Comparison of ENCODE assay signal across 1 cellular context in genomic region chr10:122879339-122880273, GRCh38.
TF ChIP-seq lines count a peak whose summit lies in the region.

A gene with protein sequence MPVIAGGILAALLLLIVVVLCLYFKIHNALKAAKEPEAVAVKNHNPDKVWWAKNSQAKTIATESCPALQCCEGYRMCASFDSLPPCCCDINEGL (minus strand): TSS chr10:122879581. CDS start chr10:122850515, 29,066 bp downstream.

TF ChIP-seq in HEK293, 187 proteins besides CTCF, POLR2A, EP300 and RAD21 (continued from another document and continues in another):
- TF ChIP-seq REST (tag by site-specific recombination; IDR thresholded peaks at IDR 0.05) = peak; percentile 87
- peak; percentile 59; the same call in 1 of the 2 replicates for TF ChIP-seq KLF17 (tag by site-specific recombination; IDR thresholded peaks at IDR 0.05)
- peak; percentile 25; the same call in 1 of the 2 replicates for TF ChIP-seq TRIM28 (IDR thresholded peaks at IDR 0.05; ENCODE audit: borderline replicate concordance, low read length)
- TF ChIP-seq ZXDB (tag by site-specific recombination; IDR thresholded peaks at IDR 0.05) = peak; percentile 76; the same call in 1 of the 2 replicates
- TF ChIP-seq ZNF777 (tag by site-specific recombination; IDR thresholded peaks at IDR 0.05; ENCODE audit: borderline replicate concordance) = peak; percentile 92
- TF ChIP-seq, protein P1, sequence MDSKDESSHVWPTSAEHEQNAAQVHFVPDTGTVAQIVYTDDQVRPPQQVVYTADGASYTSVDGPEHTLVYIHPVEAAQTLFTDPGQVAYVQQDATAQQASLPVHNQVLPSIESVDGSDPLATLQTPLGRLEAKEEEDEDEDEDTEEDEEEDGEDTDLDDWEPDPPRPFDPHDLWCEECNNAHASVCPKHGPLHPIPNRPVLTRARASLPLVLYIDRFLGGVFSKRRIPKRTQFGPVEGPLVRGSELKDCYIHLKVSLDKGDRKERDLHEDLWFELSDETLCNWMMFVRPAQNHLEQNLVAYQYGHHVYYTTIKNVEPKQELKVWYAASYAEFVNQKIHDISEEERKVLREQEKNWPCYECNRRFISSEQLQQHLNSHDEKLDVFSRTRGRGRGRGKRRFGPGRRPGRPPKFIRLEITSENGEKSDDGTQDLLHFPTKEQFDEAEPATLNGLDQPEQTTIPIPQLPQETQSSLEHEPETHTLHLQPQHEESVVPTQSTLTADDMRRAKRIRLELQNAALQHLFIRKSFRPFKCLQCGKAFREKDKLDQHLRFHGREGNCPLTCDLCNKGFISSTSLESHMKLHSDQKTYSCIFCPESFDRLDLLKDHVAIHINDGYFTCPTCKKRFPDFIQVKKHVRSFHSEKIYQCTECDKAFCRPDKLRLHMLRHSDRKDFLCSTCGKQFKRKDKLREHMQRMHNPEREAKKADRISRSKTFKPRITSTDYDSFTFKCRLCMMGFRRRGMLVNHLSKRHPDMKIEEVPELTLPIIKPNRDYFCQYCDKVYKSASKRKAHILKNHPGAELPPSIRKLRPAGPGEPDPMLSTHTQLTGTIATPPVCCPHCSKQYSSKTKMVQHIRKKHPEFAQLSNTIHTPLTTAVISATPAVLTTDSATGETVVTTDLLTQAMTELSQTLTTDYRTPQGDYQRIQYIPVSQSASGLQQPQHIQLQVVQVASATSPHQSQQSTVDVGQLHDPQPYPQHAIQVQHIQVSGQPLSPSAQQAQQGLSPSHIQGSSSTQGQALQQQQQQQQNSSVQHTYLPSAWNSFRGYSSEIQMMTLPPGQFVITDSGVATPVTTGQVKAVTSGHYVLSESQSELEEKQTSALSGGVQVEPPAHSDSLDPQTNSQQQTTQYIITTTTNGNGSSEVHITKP (tag by site-specific recombination; IDR thresholded peaks at IDR 0.05) = peak; percentile 98
- peak; percentile 89; the same call in 1 of the 2 replicates for TF ChIP-seq ZNF610 (tag by site-specific recombination; IDR thresholded peaks at IDR 0.05; ENCODE audit: borderline replicate concordance)
- peak; percentile 65 for TF ChIP-seq PATZ1 (tag by site-specific recombination; IDR thresholded peaks at IDR 0.05)
- TF ChIP-seq ZIC2 (tag by site-specific recombination; IDR thresholded peaks at IDR 0.05) = peak; percentile 75
- peak; percentile 82; the same call in 1 of the 2 replicates for TF ChIP-seq ZSCAN30 (tag by site-specific recombination; IDR thresholded peaks at IDR 0.05)
- TF ChIP-seq RBAK (tag by site-specific recombination; IDR thresholded peaks at IDR 0.05) = no peak
- TF ChIP-seq KLF8 (tag by site-specific recombination; IDR thresholded peaks at IDR 0.05) = peak; percentile 43; the same call in 1 of the 2 replicates
- peak; percentile 48 for TF ChIP-seq SP2 (tag by site-specific recombination; IDR thresholded peaks at IDR 0.05)
- peak; percentile 58; the same call in 1 of the 2 replicates for TF ChIP-seq ZBTB48 (tag by site-specific recombination; IDR thresholded peaks at IDR 0.05)
- 0 out of 2 replicates have a peak, but pooled peaks have one; percentile 67 for TF ChIP-seq ZSCAN23 (tag by site-specific recombination; IDR thresholded peaks at IDR 0.05)
- TF ChIP-seq ZNF350 (tag by site-specific recombination; IDR thresholded peaks at IDR 0.05) = no peak
- TF ChIP-seq ZFP69B (tag by site-specific recombination; IDR thresholded peaks at IDR 0.05) = 0 out of 2 replicates have a peak, but pooled peaks have one; percentile 15
- TF ChIP-seq GLI2 (tag by site-specific recombination; IDR thresholded peaks at IDR 0.05; ENCODE audit: borderline replicate concordance, low read depth) = no peak
- TF ChIP-seq, protein P2, sequence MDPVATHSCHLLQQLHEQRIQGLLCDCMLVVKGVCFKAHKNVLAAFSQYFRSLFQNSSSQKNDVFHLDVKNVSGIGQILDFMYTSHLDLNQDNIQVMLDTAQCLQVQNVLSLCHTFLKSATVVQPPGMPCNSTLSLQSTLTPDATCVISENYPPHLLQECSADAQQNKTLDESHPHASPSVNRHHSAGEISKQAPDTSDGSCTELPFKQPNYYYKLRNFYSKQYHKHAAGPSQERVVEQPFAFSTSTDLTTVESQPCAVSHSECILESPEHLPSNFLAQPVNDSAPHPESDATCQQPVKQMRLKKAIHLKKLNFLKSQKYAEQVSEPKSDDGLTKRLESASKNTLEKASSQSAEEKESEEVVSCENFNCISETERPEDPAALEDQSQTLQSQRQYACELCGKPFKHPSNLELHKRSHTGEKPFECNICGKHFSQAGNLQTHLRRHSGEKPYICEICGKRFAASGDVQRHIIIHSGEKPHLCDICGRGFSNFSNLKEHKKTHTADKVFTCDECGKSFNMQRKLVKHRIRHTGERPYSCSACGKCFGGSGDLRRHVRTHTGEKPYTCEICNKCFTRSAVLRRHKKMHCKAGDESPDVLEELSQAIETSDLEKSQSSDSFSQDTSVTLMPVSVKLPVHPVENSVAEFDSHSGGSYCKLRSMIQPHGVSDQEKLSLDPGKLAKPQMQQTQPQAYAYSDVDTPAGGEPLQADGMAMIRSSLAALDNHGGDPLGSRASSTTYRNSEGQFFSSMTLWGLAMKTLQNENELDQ (tag by site-specific recombination; IDR thresholded peaks at IDR 0.05; ENCODE audit: low read depth) = no peak
- TF ChIP-seq, protein P3, sequence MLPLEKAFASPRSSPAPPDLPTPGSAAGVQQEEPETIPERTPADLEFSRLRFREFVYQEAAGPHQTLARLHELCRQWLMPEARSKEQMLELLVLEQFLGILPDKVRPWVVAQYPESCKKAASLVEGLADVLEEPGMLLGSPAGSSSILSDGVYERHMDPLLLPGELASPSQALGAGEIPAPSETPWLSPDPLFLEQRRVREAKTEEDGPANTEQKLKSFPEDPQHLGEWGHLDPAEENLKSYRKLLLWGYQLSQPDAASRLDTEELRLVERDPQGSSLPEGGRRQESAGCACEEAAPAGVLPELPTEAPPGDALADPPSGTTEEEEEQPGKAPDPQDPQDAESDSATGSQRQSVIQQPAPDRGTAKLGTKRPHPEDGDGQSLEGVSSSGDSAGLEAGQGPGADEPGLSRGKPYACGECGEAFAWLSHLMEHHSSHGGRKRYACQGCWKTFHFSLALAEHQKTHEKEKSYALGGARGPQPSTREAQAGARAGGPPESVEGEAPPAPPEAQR (tag by site-specific recombination; IDR thresholded peaks at IDR 0.05) = no peak
- TF ChIP-seq, protein P4, sequence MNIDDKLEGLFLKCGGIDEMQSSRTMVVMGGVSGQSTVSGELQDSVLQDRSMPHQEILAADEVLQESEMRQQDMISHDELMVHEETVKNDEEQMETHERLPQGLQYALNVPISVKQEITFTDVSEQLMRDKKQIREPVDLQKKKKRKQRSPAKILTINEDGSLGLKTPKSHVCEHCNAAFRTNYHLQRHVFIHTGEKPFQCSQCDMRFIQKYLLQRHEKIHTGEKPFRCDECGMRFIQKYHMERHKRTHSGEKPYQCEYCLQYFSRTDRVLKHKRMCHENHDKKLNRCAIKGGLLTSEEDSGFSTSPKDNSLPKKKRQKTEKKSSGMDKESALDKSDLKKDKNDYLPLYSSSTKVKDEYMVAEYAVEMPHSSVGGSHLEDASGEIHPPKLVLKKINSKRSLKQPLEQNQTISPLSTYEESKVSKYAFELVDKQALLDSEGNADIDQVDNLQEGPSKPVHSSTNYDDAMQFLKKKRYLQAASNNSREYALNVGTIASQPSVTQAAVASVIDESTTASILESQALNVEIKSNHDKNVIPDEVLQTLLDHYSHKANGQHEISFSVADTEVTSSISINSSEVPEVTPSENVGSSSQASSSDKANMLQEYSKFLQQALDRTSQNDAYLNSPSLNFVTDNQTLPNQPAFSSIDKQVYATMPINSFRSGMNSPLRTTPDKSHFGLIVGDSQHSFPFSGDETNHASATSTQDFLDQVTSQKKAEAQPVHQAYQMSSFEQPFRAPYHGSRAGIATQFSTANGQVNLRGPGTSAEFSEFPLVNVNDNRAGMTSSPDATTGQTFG (tag by site-specific recombination; IDR thresholded peaks at IDR 0.05; ENCODE audit: borderline replicate concordance) = no peak
- peak; percentile 90 for TF ChIP-seq ZFHX2 (tag by site-specific recombination; conservative IDR thresholded peaks at IDR 0.05)
- TF ChIP-seq ZNF701 (tag by site-specific recombination; IDR thresholded peaks at IDR 0.05) = no peak
- TF ChIP-seq MYNN (tag by site-specific recombination; IDR thresholded peaks at IDR 0.05; ENCODE audit: borderline replicate concordance) = no peak
- peak; percentile 63; the same call in 1 of the 2 replicates for TF ChIP-seq ZNF10 (tag by site-specific recombination; IDR thresholded peaks at IDR 0.05)
- TF ChIP-seq, protein P5, sequence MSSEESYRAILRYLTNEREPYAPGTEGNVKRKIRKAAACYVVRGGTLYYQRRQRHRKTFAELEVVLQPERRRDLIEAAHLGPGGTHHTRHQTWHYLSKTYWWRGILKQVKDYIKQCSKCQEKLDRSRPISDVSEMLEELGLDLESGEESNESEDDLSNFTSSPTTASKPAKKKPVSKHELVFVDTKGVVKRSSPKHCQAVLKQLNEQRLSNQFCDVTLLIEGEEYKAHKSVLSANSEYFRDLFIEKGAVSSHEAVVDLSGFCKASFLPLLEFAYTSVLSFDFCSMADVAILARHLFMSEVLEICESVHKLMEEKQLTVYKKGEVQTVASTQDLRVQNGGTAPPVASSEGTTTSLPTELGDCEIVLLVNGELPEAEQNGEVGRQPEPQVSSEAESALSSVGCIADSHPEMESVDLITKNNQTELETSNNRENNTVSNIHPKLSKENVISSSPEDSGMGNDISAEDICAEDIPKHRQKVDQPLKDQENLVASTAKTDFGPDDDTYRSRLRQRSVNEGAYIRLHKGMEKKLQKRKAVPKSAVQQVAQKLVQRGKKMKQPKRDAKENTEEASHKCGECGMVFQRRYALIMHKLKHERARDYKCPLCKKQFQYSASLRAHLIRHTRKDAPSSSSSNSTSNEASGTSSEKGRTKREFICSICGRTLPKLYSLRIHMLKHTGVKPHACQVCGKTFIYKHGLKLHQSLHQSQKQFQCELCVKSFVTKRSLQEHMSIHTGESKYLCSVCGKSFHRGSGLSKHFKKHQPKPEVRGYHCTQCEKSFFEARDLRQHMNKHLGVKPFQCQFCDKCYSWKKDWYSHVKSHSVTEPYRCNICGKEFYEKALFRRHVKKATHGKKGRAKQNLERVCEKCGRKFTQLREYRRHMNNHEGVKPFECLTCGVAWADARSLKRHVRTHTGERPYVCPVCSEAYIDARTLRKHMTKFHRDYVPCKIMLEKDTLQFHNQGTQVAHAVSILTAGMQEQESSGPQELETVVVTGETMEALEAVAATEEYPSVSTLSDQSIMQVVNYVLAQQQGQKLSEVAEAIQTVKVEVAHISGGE (tag by site-specific recombination; conservative IDR thresholded peaks at IDR 0.05; ENCODE audit: low read depth) = peak; percentile 45; the same call in 1 of the 2 replicates
- peak; percentile 6; the same call in 1 of the 2 replicates for TF ChIP-seq ZNF629 (tag by site-specific recombination; IDR thresholded peaks at IDR 0.05)
- TF ChIP-seq ZEB2 (tag by site-specific recombination; IDR thresholded peaks at IDR 0.05) = peak; percentile 61
- TF ChIP-seq GLI4 (tag by site-specific recombination; IDR thresholded peaks at IDR 0.05) = no peak
- TF ChIP-seq KLF10 (tag by site-specific recombination; IDR thresholded peaks at IDR 0.05) = no peak; the same call in 1 of the 2 replicates
- TF ChIP-seq GLIS2 (tag by site-specific recombination; IDR thresholded peaks at IDR 0.05) = peak; percentile 69
- TF ChIP-seq ZNF654 (tag by site-specific recombination; IDR thresholded peaks at IDR 0.05; ENCODE audit: low read depth) = no peak
- TF ChIP-seq ZNF76 (tag by site-specific recombination; IDR thresholded peaks at IDR 0.05; ENCODE audit: borderline replicate concordance, low read depth) = peak; percentile 63; the same call in 1 of the 2 replicates
- TF ChIP-seq EGR2 (tag by site-specific recombination; IDR thresholded peaks at IDR 0.05; ENCODE audit: low read depth) = peak; percentile 84
- peak; percentile 46; the same call in 1 of the 2 replicates for TF ChIP-seq KLF1 (tag by site-specific recombination; IDR thresholded peaks at IDR 0.05)
- no peak for TF ChIP-seq ZNF521 (tag by site-specific recombination; IDR thresholded peaks at IDR 0.05)
